Comparison of ENCODE assay signal across 8 cellular contexts in the genomic region with DNA sequence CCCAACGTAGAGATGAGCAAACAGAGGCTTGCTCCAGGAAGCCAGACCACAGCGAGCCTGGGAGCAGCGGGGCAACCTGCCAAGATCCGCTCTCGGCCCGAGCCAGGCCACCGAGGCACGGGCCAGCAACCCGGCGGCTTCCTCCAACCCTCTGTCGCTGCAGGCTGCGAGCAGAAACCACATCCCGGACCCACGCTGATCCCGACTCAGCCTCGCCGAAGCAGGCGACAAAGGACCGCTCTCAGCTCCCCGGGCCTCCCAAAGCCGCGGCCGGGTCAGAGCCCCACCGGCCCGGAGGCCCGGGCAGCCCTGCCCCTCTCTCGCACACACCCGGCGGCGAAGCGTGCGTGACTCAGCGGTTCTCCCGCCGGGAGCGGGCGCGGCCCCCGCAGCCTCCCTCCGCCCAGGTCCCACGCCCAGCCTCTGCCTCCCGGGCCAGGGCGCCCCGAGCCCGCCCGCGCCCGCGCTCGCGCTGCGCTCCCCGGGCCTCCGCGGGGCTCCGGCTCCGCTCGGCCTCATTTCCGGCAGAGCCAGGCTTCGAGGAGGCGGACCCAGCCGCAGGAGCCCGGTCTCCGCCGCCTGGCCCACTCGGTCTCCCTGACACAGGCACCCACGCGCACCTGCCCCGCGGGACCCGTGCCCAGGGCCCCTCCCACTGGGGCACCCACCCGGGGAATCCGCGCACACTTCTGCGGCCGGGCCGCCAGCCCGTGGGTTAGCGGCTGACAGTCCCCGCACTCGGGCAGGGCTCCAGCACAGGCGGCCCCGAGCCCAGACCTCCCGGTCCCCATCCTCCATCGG. TPM values are rescaled to one million over a fixed set of nuclear protein-coding genes. Genes with fewer than 3 reads are reported as not detected.
A peak's percentile ranks its signal among the peaks of the same experiment; 100 is the strongest.
DNase-seq lines count a peak whose midpoint lies in the region; ATAC-seq and TF ChIP-seq lines count a peak whose summit lies in the region.

No MANE protein-coding gene starts in this region.

- POLR2A ChIA-PET in PC-9 (lab: Charles Lee; ENCODE audit: unreplicated experiment), result no interaction called here

- H3F3A ChIP-seq in PC-9 (ENCODE audit: insufficient read depth, low read depth), result no peaks in the 10 kb centered on the region

- H3K4me1 ChIP-seq in PC-9 (replicated peaks; ENCODE audit: insufficient read depth) (no peaks in the 10 kb centered on the region), right lobe of liver (peaks cover 0 to 12% (median 0%) of the 10 kb centered on the region in 4 donors), subcutaneous abdominal adipose tissue (ENCODE audit: control insufficient read depth in 5 of 5, insufficient read depth in 5 of 5, low read length in 5 of 5) (peaks cover 0 to 18% (median 11%) of the 10 kb centered on the region in 5 donors)

- intact Hi-C loops in PC-9 (cut with micrococcal nuclease; ENCODE audit: unreplicated experiment) (loop anchor here (5.0 kb wide), 4 partner anchors 52 to 128 kb away; no protein-coding TSS in a partner anchor), dorsolateral prefrontal cortex (cut with DNase I) (loop anchor here (5.0 to 10.0 kb wide), 4 partner anchors 77 to 206 kb away; partner anchors contain the start of gene WFS1 (in 1 of the 2)), right lobe of liver (cut with DNase I) (no loop called here)

- CTCF ChIA-PET in PC-9 (lab: Charles Lee), result interaction anchor here (0.7 kb wide), 2 partner anchors 49 to 80 kb away, joined by 7 to 11 read pairs; no protein-coding TSS in a partner anchor

- H3K79me2 ChIP-seq in PC-9 (ENCODE audit: low read depth), result peaks cover 42% of the 10 kb centered on the region

- BruUV-seq in PC-9 (replicated peaks; lab: Mats Ljungman, UMichigan), result no TSS peak

- WGBS in right lobe of liver (ENCODE audit: insufficient coverage, low coverage, low lambda C conversion rate, missing lambda C conversion rate), result under 1% methylated on average over 17 of the region's 85 CpGs

- peak overlapping the region in 1 of 5 donors; percentile 15 for H3K9ac ChIP-seq in subcutaneous abdominal adipose tissue (ENCODE audit: low read length in 5 of 5)

- no peaks in the 10 kb centered on the region for H3K9me2 ChIP-seq in PC-9 (ENCODE audit: insufficient read depth)

- no peaks in the 10 kb centered on the region for H3K36me3 ChIP-seq in PC-9 (ENCODE audit: low read depth)
- H3K36me3 ChIP-seq in right lobe of liver, result no peaks in the 10 kb centered on the region
- H3K36me3 ChIP-seq in subcutaneous abdominal adipose tissue (ENCODE audit: control insufficient read depth in 5 of 5, insufficient read depth in 5 of 5, low read length in 5 of 5), result no peaks in the 10 kb centered on the region

- H4K20me1 ChIP-seq in PC-9 (ENCODE audit: insufficient read depth), result no peaks in the 10 kb centered on the region

- no peak for TF ChIP-seq POLR2A in right lobe of liver (IDR thresholded peaks at IDR 0.05)

- peak overlapping the region; percentile 81 for H3K4me2 ChIP-seq in PC-9

- H3K4me3 ChIP-seq in PC-9 (peak overlapping the region; percentile 69), dorsolateral prefrontal cortex (peak overlapping the region; percentile 52 to 85 (median 74)), right lobe of liver (peak overlapping the region in 1 of 3 donors; percentile 46), subcutaneous abdominal adipose tissue (ENCODE audit: low read depth in 1 of 5, low read length in 5 of 5) (peak overlapping the region in 4 of 5 donors; percentile 39 to 62 (median 50))

- H3K9me3 ChIP-seq in PC-9 (ENCODE audit: insufficient read depth, low read depth) (no peaks in the 10 kb centered on the region), right lobe of liver (no peaks in the 10 kb centered on the region), subcutaneous abdominal adipose tissue (ENCODE audit: control insufficient read depth in 5 of 5, low read length in 5 of 5) (peaks cover 0 to 4% (median 0%) of the 10 kb centered on the region in 5 donors)

- TF ChIP-seq CTCF in PC-9 (conservative IDR thresholded peaks at IDR 0.05) (no peak), dorsolateral prefrontal cortex (IDR thresholded peaks at IDR 0.05 in 54 of 56, conservative IDR thresholded peaks at IDR 0.05 in 2 of 56; ENCODE audit: low read depth in 1 of 56, partially characterized antibody in 56 of 56) (peak in 1 of 56 donors; percentile 13), right lobe of liver (IDR thresholded peaks at IDR 0.05) (no peak)

- ATAC-seq in right lobe of liver (peak; percentile 14 to 60 (median 50)), GM18861 (IDR thresholded peaks at IDR 0.05; ENCODE audit: unreplicated experiment) (no peak)

- H2AFZ ChIP-seq in PC-9, result peak overlapping the region; percentile 79

- H3K27me3 ChIP-seq in PC-9 (ENCODE audit: insufficient read depth, low read depth), result no peaks in the 10 kb centered on the region
- no peaks in the 10 kb centered on the region for H3K27me3 ChIP-seq in dorsolateral prefrontal cortex
- peaks cover 0 to 8% of the 10 kb centered on the region in 2 donors for H3K27me3 ChIP-seq in right lobe of liver
- peaks cover 11 to 55% (median 40%) of the 10 kb centered on the region in 5 donors for H3K27me3 ChIP-seq in subcutaneous abdominal adipose tissue (ENCODE audit: control insufficient read depth in 5 of 5, insufficient read depth in 4 of 5, low read length in 5 of 5)

- DNase-seq in ELR (ENCODE audit: low read depth), result peak; percentile 52
- DNase-seq in PC-9, result peak; percentile 45 to 74
- DNase-seq in dorsolateral prefrontal cortex, result peak in 9 of 10 donors; percentile 68 to 91 (median 80)
- DNase-seq in right lobe of liver, result peak in 2 of 3 donors; percentile 46 to 47
- DNase-seq in NK-92 treated with Interleukin-12 subunit alpha and Interleukin-12 subunit beta, amount 100 ng/mL, for 24 hours (lab: John Stamatoyannopoulos, UW), result no peak
- no peak for DNase-seq in NCI-H82 treated with DMSO at 0.1 percent for 48 hours (lab: John Stamatoyannopoulos, UW; ENCODE audit: unreplicated experiment)

- peak overlapping the region; percentile 69 for H3K27ac ChIP-seq in PC-9
- H3K27ac ChIP-seq in dorsolateral prefrontal cortex, result peak overlapping the region; percentile 85 to 100 (median 97)
- H3K27ac ChIP-seq in right lobe of liver, result no peak overlapping the region
- no peak overlapping the region for H3K27ac ChIP-seq in subcutaneous abdominal adipose tissue (ENCODE audit: low read depth, low read length)

RNA-seq across cellular contexts. Expression of gene PPP2R2C, which starts 1.7 kb away (rescaled TPM):
- total RNA-seq in PC-9 (2021) (32.9 and 40.9 TPM in 2 replicates), dorsolateral prefrontal cortex (100 to 1,000 TPM; 133 to 356 (median 270) TPM), right lobe of liver (under 1 TPM in 2 of 6 experiments, not detected in 4; 0.12 to 0.27 TPM)

Comparison
In these comparisons a context has a peak if more than half of its experiments do, and no peak if none do; other contexts are left out.
1. DNase-seq: peak in ELR (single experiment), PC-9 (2 of 2), dorsolateral prefrontal cortex (9 of 10) and right lobe of liver (2 of 3); none in NK-92 treated with Interleukin-12 subunit alpha and Interleukin-12 subunit beta, amount 100 ng/mL, for 24 hours (single experiment) and NCI-H82 treated with DMSO at 0.1 percent for 48 hours (single experiment).
2. H3K27ac ChIP-seq: peak in PC-9 (single experiment) and dorsolateral prefrontal cortex (59 of 59); none in right lobe of liver (0 of 3) and subcutaneous abdominal adipose tissue (single experiment).
3. RNA of gene PPP2R2C, which starts 1.7 kb away (total RNA-seq): 133 to 356 TPM in dorsolateral prefrontal cortex and 32.9 to 40.9 TPM in PC-9; 0.12 to 0.27 TPM in right lobe of liver; every median in the first group is over 10 times any median in the second.
4. intact Hi-C loops: an anchor here in PC-9 (5.0 kb wide) and dorsolateral prefrontal cortex (5.0 to 10.0 kb wide); none called in right lobe of liver.